In genomic region chr11:110455718-110456117, GRCh38 we compare ENCODE assay signal across 19 cellular contexts. TPM values are rescaled to one million over a fixed set of nuclear protein-coding genes. Genes with fewer than 3 reads are reported as not detected.
A peak's percentile ranks its signal among the peaks of the same experiment; 100 is the strongest.
DNase-seq lines count a peak whose midpoint lies in the region; ATAC-seq and TF ChIP-seq lines count a peak whose summit lies in the region.
"Had no signal": no experiment of that assay in that cellular context is flagged by ENCODE, and none has a peak within 500 bp of the region (broad histone marks: within the 10 kb centered on the region; RNA-seq: fewer than 3 reads in every experiment).

No MANE protein-coding gene starts in this region.

- no peaks in the 10 kb centered on the region for H3K27me3 Mint-ChIP-seq in glutamatergic neuron (ENCODE audit: unreplicated experiment)

- H3K4me3 Mint-ChIP-seq in glutamatergic neuron (ENCODE audit: unreplicated experiment), result peak overlapping the region; percentile 35
- H3K4me3 Mint-ChIP-seq: activated naive CD4-positive, alpha-beta T cell treated with anti-CD3 and anti-CD28 coated beads for 36 hours had no signal

- no peak overlapping the region for H3K14ac ChIP-seq in neuronal stem cell (ENCODE audit: low read length)

- peaks cover 0 to 3% of the 10 kb centered on the region in 2 donors for H3K9me3 ChIP-seq in neuronal stem cell (replicated peaks in 1 of 2; ENCODE audit: control insufficient read depth in 2 of 2, insufficient read depth in 1 of 2, low read depth in 1 of 2, low read length in 2 of 2)
- H3K9me3 ChIP-seq: BE2C, gastroesophageal sphincter, MG63, thoracic aorta had no signal

- no peak overlapping the region for H2AFZ ChIP-seq in neuronal stem cell (ENCODE audit: low read length)

- no peak overlapping the region for H3K23ac ChIP-seq in neuronal stem cell (ENCODE audit: low read depth, low read length, poor library complexity)

- H4K8ac ChIP-seq in neuronal stem cell (ENCODE audit: low read depth, low read length), result no peak overlapping the region

- no peak overlapping the region for H3K4me3 ChIP-seq in neuronal stem cell (ENCODE audit: low read length in 2 of 2)
- H3K4me3 ChIP-seq: gastroesophageal sphincter, MG63, thoracic aorta had no signal

- H2AK5ac ChIP-seq in neuronal stem cell (ENCODE audit: low read depth, low read length), result no peak overlapping the region

- no peak overlapping the region for H3K4ac ChIP-seq in neuronal stem cell (ENCODE audit: low read length)

- ATAC-seq in GM18858 (IDR thresholded peaks at IDR 0.05; ENCODE audit: unreplicated experiment) (peak; percentile 55), GM19455 (IDR thresholded peaks at IDR 0.05; ENCODE audit: unreplicated experiment) (peak; percentile 46), HG03342 (IDR thresholded peaks at IDR 0.05; ENCODE audit: unreplicated experiment) (peak; percentile 56)
- ATAC-seq: gastroesophageal sphincter, SK-N-SH treated with all-trans-retinoic acid at 6 μM for 48 hours had no signal

- no peak overlapping the region for H2BK15ac ChIP-seq in neuronal stem cell (ENCODE audit: low read length)

- no peaks in the 10 kb centered on the region for H3K4me1 ChIP-seq in neuronal stem cell (ENCODE audit: control insufficient read depth in 2 of 2, insufficient read depth in 1 of 2, low read depth in 1 of 2, low read length in 2 of 2)

- H3K9ac ChIP-seq in neuronal stem cell (ENCODE audit: low read depth, low read length, poor library complexity), result no peak overlapping the region

- no peak overlapping the region for H3K27ac ChIP-seq in neuronal stem cell (replicated peaks; ENCODE audit: low read length)
- H3K27ac ChIP-seq: brain microvascular endothelial cell, epithelial cell of prostate, gastroesophageal sphincter, thoracic aorta had no signal

- no peak overlapping the region for H4K91ac ChIP-seq in neuronal stem cell (ENCODE audit: low read depth, low read length, poor library complexity)

- no peak overlapping the region for H2BK12ac ChIP-seq in neuronal stem cell (ENCODE audit: low read length)

- H3K4me2 ChIP-seq in neuronal stem cell (ENCODE audit: insufficient read depth, low read length, poor library complexity, severe bottlenecking), result no peak overlapping the region

- no peaks in the 10 kb centered on the region for H3K79me1 ChIP-seq in neuronal stem cell (ENCODE audit: low read depth, low read length)

- H3K36me3 Mint-ChIP-seq in glutamatergic neuron (ENCODE audit: unreplicated experiment), result no peaks in the 10 kb centered on the region

- H3K9me3 Mint-ChIP-seq in glutamatergic neuron (ENCODE audit: unreplicated experiment), result no peaks in the 10 kb centered on the region
- H3K9me3 Mint-ChIP-seq: activated naive CD4-positive, alpha-beta T cell treated with anti-CD3 and anti-CD28 coated beads for 36 hours had no signal

- TF ChIP-seq CTCF in glutamatergic neuron (IDR thresholded peaks at IDR 0.05; ENCODE audit: partially characterized antibody, unreplicated experiment), result no peak

- WGBS in neuronal stem cell (ENCODE audit: extremely low coverage in 2 of 2, insufficient read length in 2 of 2, insufficient replicate concordance in 1 of 2), 2 donors, result no CpG with 5 or more reads among the region's 6 CpGs

- no peak overlapping the region for H2BK120ac ChIP-seq in neuronal stem cell (ENCODE audit: low read depth, low read length)

- H3K36me3 ChIP-seq in neuronal stem cell (replicated peaks in 1 of 2; ENCODE audit: control insufficient read depth in 2 of 2, insufficient read depth in 2 of 2, low read length in 2 of 2), result peaks cover 0 to 30% of the 10 kb centered on the region in 2 donors
- H3K36me3 ChIP-seq: BE2C, thoracic aorta had no signal

- no peak for DNase-seq in glutamatergic neuron
- DNase-seq in iPS-NIHi7 (ENCODE audit: extremely low spot score), result no peak
- no peak for DNase-seq in neuronal stem cell (ENCODE audit: low spot score)
- no peak for DNase-seq in putamen (ENCODE audit: low spot score)
- DNase-seq: activated naive CD4-positive, alpha-beta T cell treated with anti-CD3 and anti-CD28 coated beads for 36 hours; BE2C; brain microvascular endothelial cell; mammary epithelial cell; MG63; NCI-H2081 treated with DMSO at 0.1 percent for 48 hours; NCI-H526; retina had no signal

- H3K27ac Mint-ChIP-seq in glutamatergic neuron (ENCODE audit: unreplicated experiment), result peak overlapping the region; percentile 63
- H3K27ac Mint-ChIP-seq: activated naive CD4-positive, alpha-beta T cell treated with anti-CD3 and anti-CD28 coated beads for 36 hours had no signal

- H3K4me1 Mint-ChIP-seq in glutamatergic neuron (ENCODE audit: low read depth, unreplicated experiment), result peaks cover 6% of the 10 kb centered on the region

- H3K18ac ChIP-seq in neuronal stem cell (ENCODE audit: low read length), result no peak overlapping the region

- H3K27me3 ChIP-seq in neuronal stem cell (ENCODE audit: control insufficient read depth in 3 of 3, insufficient read depth in 3 of 3, low read depth in 1 of 3, low read length in 3 of 3), result no peaks in the 10 kb centered on the region
- H3K27me3 ChIP-seq: BE2C, brain microvascular endothelial cell, gastroesophageal sphincter, MG63 had no signal

- no peak overlapping the region for H2BK5ac ChIP-seq in neuronal stem cell (ENCODE audit: low read length)

RNA-seq across cellular contexts. Expression of gene FDX1, which starts 26.0 kb away (rescaled TPM):
- total RNA-seq in glutamatergic neuron (ENCODE audit: unreplicated experiment), result 5.4 TPM
- 6.4 TPM for polyA plus RNA-seq in neuronal stem cell (2013, experiment 1 of 2)
- polyA plus RNA-seq in neuronal stem cell (2013, experiment 2 of 2), result 6.5 TPM
